8 cellular contexts compared by ENCODE assay signal in genomic region chr1:14291182-14291581, GRCh38.
A peak's percentile ranks its signal among the peaks of the same experiment; 100 is the strongest.
DNase-seq lines count a peak whose midpoint lies in the region; ATAC-seq and TF ChIP-seq lines count a peak whose summit lies in the region.
"Not testable (repeated sequence)": the region's sequence is repeated elsewhere in the genome, so short reads cannot be mapped to it uniquely, and the experiment has no call there.

No MANE protein-coding gene starts in this region.

- intact Hi-C loops in breast epithelium (cut with DNase I; ENCODE audit: low total_unique reads): not testable (repeated sequence)

- WGBS in lung, 2 donors: 57 to 72% methylated on average over 6 of the region's 6 CpGs

- H3K4me1 ChIP-seq in breast epithelium; lung (ENCODE audit: control insufficient read depth in 2 of 2, insufficient read depth in 2 of 2, low read length in 2 of 2): not testable (repeated sequence)

- H3K9me3 ChIP-seq in KOPT-K1 (ENCODE audit: insufficient read depth, low read length, poor library complexity, severe bottlenecking); breast epithelium; lung (ENCODE audit: control insufficient read depth in 2 of 2, insufficient read depth in 1 of 2, low read length in 1 of 2): not testable (repeated sequence)

- ATAC-seq in lung (ENCODE audit: insufficient read depth, low FRiP score): not testable (repeated sequence)

- H3K27me3 ChIP-seq in breast epithelium; lung (ENCODE audit: control insufficient read depth, insufficient read depth): not testable (repeated sequence)

- TF ChIP-seq POLR2A in breast epithelium (IDR thresholded peaks at IDR 0.05): not testable (repeated sequence)

- not testable (repeated sequence) for H3K36me3 ChIP-seq in KOPT-K1 (ENCODE audit: insufficient read depth, low read length); breast epithelium; lung (ENCODE audit: control insufficient read depth in 2 of 2, insufficient read depth in 2 of 2, low read length in 2 of 2)

- peak overlapping the region; percentile 91 for H3K27ac ChIP-seq in KOPT-K1 (ENCODE audit: low read depth, low read length, poor library complexity, severe bottlenecking)
- not testable (repeated sequence) for H3K27ac ChIP-seq in breast epithelium; lung (ENCODE audit: low read depth in 1 of 2, low read length in 1 of 2)

- DNase-seq in DMS153 treated with DMSO at 0.1 percent for 48 hours (lab: John Stamatoyannopoulos, UW; ENCODE audit: unreplicated experiment) (peak; percentile 78), NCI-H2107 (lab: John Stamatoyannopoulos, UW) (peak; percentile 77), NCI-H748 treated with DMSO at 0.1 percent for 48 hours (lab: John Stamatoyannopoulos, UW) (peak; percentile 9), breast epithelium (ENCODE audit: low spot score in 2 of 2) (peak; percentile 22 to 62), iPS DF 19.7 (ENCODE audit: low read depth, low spot score) (peak; percentile 38), lung (ENCODE audit: low spot score) (peak; percentile 32), ureter (ENCODE audit: low spot score) (peak; percentile 64)

- H3K4me3 ChIP-seq in breast epithelium, lung: not testable (repeated sequence)

- TF ChIP-seq CTCF in breast epithelium (IDR thresholded peaks at IDR 0.05); lung (IDR thresholded peaks at IDR 0.05; ENCODE audit: control extremely low read depth, extremely low read depth): not testable (repeated sequence)

Comparison
In these comparisons a context has a peak if more than half of its experiments do, and no peak if none do; other contexts are left out.
1. DNase-seq: peak in every context shown above with its lines; median percentile 78 in DMS153 treated with DMSO at 0.1 percent for 48 hours; 77 in NCI-H2107; 64 in ureter; 42 in breast epithelium; 38 in iPS DF 19.7; 32 in lung; 9 in NCI-H748 treated with DMSO at 0.1 percent for 48 hours.